Comparison of ENCODE assay signal across 8 cellular contexts in the genomic region with DNA sequence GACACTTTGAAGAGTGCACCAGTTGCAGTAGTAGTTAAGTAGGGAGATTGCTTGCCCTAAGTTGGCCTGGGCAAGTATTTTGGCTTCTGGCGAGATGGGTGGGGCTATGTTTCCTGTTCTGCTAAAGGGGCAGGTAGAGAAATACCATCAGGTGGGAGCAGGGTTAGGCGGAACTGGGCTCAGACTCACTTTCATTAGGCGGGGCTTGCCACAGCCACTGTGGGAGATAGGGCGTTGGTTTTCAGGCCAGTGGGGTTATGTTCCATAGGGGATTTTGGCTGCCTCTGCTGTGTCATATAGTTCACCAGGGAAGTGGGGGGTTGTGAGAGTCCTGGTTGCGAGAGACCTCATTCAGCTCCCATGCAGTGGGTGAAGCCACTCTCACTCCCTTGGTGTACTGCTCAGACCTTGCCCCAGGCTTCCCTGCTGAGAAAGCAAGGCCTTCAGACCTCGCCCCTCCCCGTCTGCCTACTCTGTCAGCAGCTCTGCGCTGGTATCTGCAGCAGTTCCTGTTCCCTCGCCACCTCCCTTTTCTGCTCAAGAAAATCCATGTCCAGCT. TPM values are rescaled to one million over a fixed set of nuclear protein-coding genes. Genes with fewer than 3 reads are reported as not detected.
DNase-seq lines count a peak whose midpoint lies in the region; ATAC-seq and TF ChIP-seq lines count a peak whose summit lies in the region.

No MANE protein-coding gene starts in this region.

- peaks cover 25% of the 10 kb centered on the region for H4K20me1 ChIP-seq in neural progenitor cell (ENCODE audit: low read depth)

- no peaks in the 10 kb centered on the region for H3F3A ChIP-seq in neural progenitor cell (ENCODE audit: low read depth)

- H3K27me3 Mint-ChIP-seq in neural progenitor cell (ENCODE audit: insufficient read depth, low read depth): no peaks in the 10 kb centered on the region

- peaks cover 100% of the 10 kb centered on the region for H3K79me2 ChIP-seq in neural progenitor cell (ENCODE audit: low read depth)

- DNase-seq in GM06990 (ENCODE audit: extremely low read depth, insufficient read length) (peak; percentile 69), SW480 (ENCODE audit: low spot score) (peak; percentile 7), neural progenitor cell (ENCODE audit: low spot score) (peak; percentile 6), NCI-H1105 treated with DMSO at 0.1 percent for 48 hours (lab: John Stamatoyannopoulos, UW) (no peak), GM19240 (ENCODE audit: insufficient read length, low spot score) (no peak), NCI-H2081 (lab: John Stamatoyannopoulos, UW) (no peak)
- DNase-seq in activated naive CD8-positive, alpha-beta T cell treated with anti-CD3 and anti-CD28 coated beads, Interleukin-2, amount 50 U/mL, for 16 hours (ENCODE audit: low read depth, low spot score): peak; percentile 8

- H3K36me3 Mint-ChIP-seq in neural progenitor cell: peaks cover 80% of the 10 kb centered on the region

- H3K9me3 ChIP-seq in neural progenitor cell (ENCODE audit: low read depth): no peaks in the 10 kb centered on the region

- no peaks in the 10 kb centered on the region for H3K27me3 ChIP-seq in GM06990 (replicated peaks; ENCODE audit: control insufficient read depth, insufficient read depth, low read length)
- no peaks in the 10 kb centered on the region for H3K27me3 ChIP-seq in neural progenitor cell

- no peak overlapping the region for H3K9ac ChIP-seq in neural progenitor cell

- H3K27ac ChIP-seq in neural progenitor cell: no peak overlapping the region

- no peak overlapping the region for H2AFZ ChIP-seq in neural progenitor cell (replicated peaks)

- H3K4me3 ChIP-seq in GM06990 (replicated peaks; ENCODE audit: low read depth, low read length): no peak overlapping the region
- H3K4me3 ChIP-seq in neural progenitor cell: no peak overlapping the region

- H3K27ac Mint-ChIP-seq in neural progenitor cell: no peak overlapping the region

- ATAC-seq in GM21786 (IDR thresholded peaks at IDR 0.05; ENCODE audit: unreplicated experiment): peak; percentile 80

- peaks cover 6% of the 10 kb centered on the region for H3K4me1 ChIP-seq in neural progenitor cell

- H3K9me3 Mint-ChIP-seq in neural progenitor cell: peaks cover 54% of the 10 kb centered on the region

- H3K36me3 ChIP-seq in GM06990 (ENCODE audit: control insufficient read depth, insufficient read depth, low read length) (peaks cover 5% of the 10 kb centered on the region), neural progenitor cell (peaks cover 10% of the 10 kb centered on the region)

- H3K4me3 Mint-ChIP-seq in neural progenitor cell: no peak overlapping the region

- H3K4me2 ChIP-seq in neural progenitor cell: no peak overlapping the region

- TF ChIP-seq CTCF in GM06990 (IDR thresholded peaks at IDR 0.05; ENCODE audit: insufficient read depth, low read length, poor library complexity, severe bottlenecking): no peak
- no peak for TF ChIP-seq CTCF in neural progenitor cell (IDR thresholded peaks at IDR 0.05)

- peaks cover 14% of the 10 kb centered on the region for H3K4me1 Mint-ChIP-seq in neural progenitor cell

RNA-seq across cellular contexts. Expression of gene AEBP2, which starts 43.3 kb away (rescaled TPM):
- total RNA-seq in neural progenitor cell (ENCODE audit: low replicate concordance): 22.6 and 34.0 TPM in 2 replicates

Comparison
In these comparisons a context has a peak if more than half of its experiments do, and no peak if none do; other contexts are left out.
1. DNase-seq: peak in GM06990 (single experiment), SW480 (single experiment), activated naive CD8-positive, alpha-beta T cell treated with anti-CD3 and anti-CD28 coated beads, Interleukin-2, amount 50 U/mL, for 16 hours (single experiment) and neural progenitor cell (single experiment); none in NCI-H1105 treated with DMSO at 0.1 percent for 48 hours (single experiment), GM19240 (single experiment) and NCI-H2081 (0 of 2).